ENCODE assay signal across 8 cellular contexts in the genomic region with DNA sequence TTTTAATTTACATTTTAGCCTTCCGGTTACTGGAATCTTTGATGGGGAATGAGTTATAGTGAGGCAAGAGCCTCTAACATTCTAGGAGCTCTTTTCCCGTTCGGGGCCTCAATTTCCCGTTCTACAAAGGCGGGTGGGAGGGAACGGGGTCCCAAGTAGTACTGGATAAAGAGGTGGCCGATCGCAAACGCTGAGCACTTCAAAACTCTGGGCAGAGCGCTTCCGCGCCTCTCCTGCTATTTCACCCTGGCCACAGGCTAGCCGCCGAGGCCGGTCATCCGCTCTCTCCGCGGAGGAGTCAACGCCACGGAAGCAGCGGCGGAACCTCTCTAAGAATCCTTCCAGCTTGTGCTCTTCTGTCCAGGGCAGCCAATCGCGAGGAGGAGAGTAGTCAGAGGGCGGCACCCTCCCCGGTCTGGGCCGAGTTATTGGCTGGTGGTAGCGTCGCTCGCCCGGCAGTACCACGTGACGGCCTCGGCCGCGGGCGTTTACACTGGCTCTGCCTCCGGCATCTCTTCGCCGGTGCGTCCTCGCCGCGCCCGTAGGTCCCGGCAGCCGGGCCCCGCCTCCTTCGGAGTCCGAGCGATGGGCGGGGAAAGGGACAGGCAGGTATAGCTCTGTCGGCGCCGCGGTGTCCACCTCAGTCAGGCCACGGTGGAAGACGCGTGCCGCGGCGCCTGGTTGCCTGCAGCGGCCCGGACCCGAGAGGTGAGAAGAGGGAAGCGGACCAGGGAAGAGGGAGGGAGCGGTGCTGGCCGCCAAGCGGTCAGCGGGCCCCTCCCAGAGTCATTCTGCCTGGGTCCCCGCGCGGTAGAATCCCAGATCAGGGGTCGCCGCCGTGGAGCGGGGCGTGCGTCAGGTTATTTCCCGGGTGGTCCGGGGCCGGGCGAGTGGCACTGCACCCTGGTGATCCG. TPM values are rescaled to one million over a fixed set of nuclear protein-coding genes. Genes with fewer than 3 reads are reported as not detected.
DNase-seq lines count a peak whose midpoint lies in the region; ATAC-seq and TF ChIP-seq lines count a peak whose summit lies in the region.

A gene (plus strand): TSS at position 487 of the 914 bp plus-strand sequence. CDS start 16,895 bp downstream, outside the sequence.

- H3K27me3 ChIP-seq in dorsolateral prefrontal cortex (no peaks in the 10 kb centered on the region), right lobe of liver (no peaks in the 10 kb centered on the region)

- H3K27me3 Mint-ChIP-seq in CD14-positive monocyte (ENCODE audit: low read depth in 3 of 3), result peaks cover 0 to 1% (median 0%) of the 10 kb centered on the region in 3 donors

- no peaks in the 10 kb centered on the region for H3K9me3 ChIP-seq in right lobe of liver

- H3K27ac Mint-ChIP-seq in CD14-positive monocyte, result peak within 1 kb of the TSS; percentile 96 to 99 (median 97)

- no peaks in the 10 kb centered on the region for H3K36me3 ChIP-seq in right lobe of liver

- H3K27ac ChIP-seq in dorsolateral prefrontal cortex (peak within 1 kb of the TSS; percentile 41 to 96 (median 84)), right lobe of liver (peak within 1 kb of the TSS; percentile 6 to 83 (median 55))

- peak within 1 kb of the TSS; percentile 70 to 99 (median 90) for H3K4me3 ChIP-seq in dorsolateral prefrontal cortex
- H3K4me3 ChIP-seq in right lobe of liver, result peak within 1 kb of the TSS; percentile 61 to 68 (median 68)

- peak; percentile 87 for TF ChIP-seq POLR2A in right lobe of liver (IDR thresholded peaks at IDR 0.05)

- no peak for TF ChIP-seq CTCF in CD14-positive monocyte (IDR thresholded peaks at IDR 0.05)
- peak in 38 of 56 donors; percentile 4 to 65 (median 32) for TF ChIP-seq CTCF in dorsolateral prefrontal cortex (IDR thresholded peaks at IDR 0.05 in 54 of 56, conservative IDR thresholded peaks at IDR 0.05 in 2 of 56; ENCODE audit: low read depth in 1 of 56, partially characterized antibody in 56 of 56)
- no peak for TF ChIP-seq CTCF in right lobe of liver (IDR thresholded peaks at IDR 0.05)

- peak; percentile 97 for DNase-seq in CD14-positive monocyte (ENCODE audit: low spot score)
- peak; percentile 97 for DNase-seq in NCI-H774 (lab: John Stamatoyannopoulos, UW)
- peak; percentile 94 to 96 for DNase-seq in activated CD4-positive, alpha-beta T cell treated with anti-CD3 and anti-CD28 coated beads, Interleukin-2, amount 50 U/mL, for 48 hours
- DNase-seq in dorsolateral prefrontal cortex, result peak; percentile 96 to 100 (median 98)
- DNase-seq in right lobe of liver, result peak; percentile 98
- DNase-seq in stimulated activated CD4-positive, alpha-beta T cell treated with anti-CD3 and anti-CD28 coated beads, Interleukin-4, amount 100 ng/mL, for 4 hours, result peak; percentile 88 to 94

- peaks cover 2 to 3% of the 10 kb centered on the region in 2 donors for H3K36me3 Mint-ChIP-seq in CD14-positive monocyte

- intact Hi-C loops in CD14-positive monocyte (cut with micrococcal nuclease), result loop anchor here in 1 of 2 donors (2.0 to 5.0 kb wide), 2 partner anchors 20 to 42 kb away; a partner anchor contains a TSS
- intact Hi-C loops in dorsolateral prefrontal cortex (cut with DNase I), result loop anchor here (2.0 to 10.0 kb wide), 4 partner anchors 40 to 326 kb away; a partner anchor contains a TSS
- intact Hi-C loops in right lobe of liver (cut with DNase I), result no loop called here

- H3K4me1 Mint-ChIP-seq in CD14-positive monocyte, result peaks cover 31% of the 10 kb centered on the region

- H3K9me3 Mint-ChIP-seq in CD14-positive monocyte, result peaks cover 0 to 2% (median 0%) of the 10 kb centered on the region in 7 donors

- peaks cover 0 to 8% (median 2%) of the 10 kb centered on the region in 4 donors for H3K4me1 ChIP-seq in right lobe of liver

- peak within 1 kb of the TSS; percentile 89 to 94 for H3K4me3 Mint-ChIP-seq in CD14-positive monocyte

- ATAC-seq in GM19395 (IDR thresholded peaks at IDR 0.05; ENCODE audit: unreplicated experiment) (peak; percentile 97), HG03565 (IDR thresholded peaks at IDR 0.05; ENCODE audit: unreplicated experiment) (peak; percentile 98), right lobe of liver (peak; percentile 99)

- 0% methylated on average over 33 of the region's 84 CpGs for WGBS in right lobe of liver (ENCODE audit: insufficient coverage, low coverage, low lambda C conversion rate, missing lambda C conversion rate)

RNA-seq across cellular contexts. Expression of the gene that starts here (rescaled TPM):
- 1 to 10 TPM; 3.1 to 3.6 TPM for polyA plus RNA-seq in CD14-positive monocyte
- total RNA-seq in dorsolateral prefrontal cortex, result 10 to 100 TPM in 16 of 120 experiments, 1 to 10 TPM in 104; 2.4 to 17.4 (median 6.9) TPM
- 1 to 10 TPM; 1.3 to 2.4 (median 2.0) TPM for total RNA-seq in right lobe of liver

Comparison
In these comparisons a context has a peak if more than half of its experiments do, and no peak if none do; other contexts are left out.
1. Peak in every context shown above with its lines: DNase-seq, ATAC-seq, H3K4me3 ChIP-seq and H3K27ac ChIP-seq.
2. CTCF ChIP-seq: peak in dorsolateral prefrontal cortex (38 of 56); none in CD14-positive monocyte (single experiment) and right lobe of liver (0 of 4).
3. intact Hi-C loops: an anchor here in dorsolateral prefrontal cortex (2.0 to 10.0 kb wide); none called in right lobe of liver.